2 cellular contexts compared by ENCODE assay signal in the genomic region with DNA sequence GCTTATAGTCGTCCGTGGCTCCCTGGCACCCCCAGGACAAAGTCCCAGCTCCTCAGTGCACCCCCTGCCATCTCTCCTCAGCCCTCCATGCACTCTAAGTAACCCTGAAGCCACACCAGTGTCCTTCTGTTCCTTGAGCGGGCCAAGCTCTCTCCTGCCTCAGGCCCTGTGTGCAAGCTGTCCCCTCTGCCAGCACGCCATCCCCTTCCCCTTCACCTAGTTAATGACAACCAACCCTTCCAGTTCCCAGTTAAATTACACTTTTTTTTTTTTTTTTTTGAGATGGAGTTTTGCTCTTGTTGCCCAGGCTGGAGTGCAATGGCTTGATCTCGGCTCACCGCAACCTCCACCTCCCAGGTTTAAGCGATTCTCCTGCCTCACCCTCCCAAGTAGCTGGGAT. TPM values are rescaled to one million over a fixed set of nuclear protein-coding genes. Genes with fewer than 3 reads are reported as not detected.
"Had no signal": no experiment of that assay in that cellular context is flagged by ENCODE, and none has a peak within 500 bp of the region (broad histone marks: within the 10 kb centered on the region; RNA-seq: fewer than 3 reads in every experiment).

No MANE protein-coding gene starts in this region.

RNA-seq across cellular contexts. Expression of a gene that starts 23.2 kb away (rescaled TPM):
- total RNA-seq: gastrocnemius medialis, SK-MEL-5 had no signal
